In the genomic region with DNA sequence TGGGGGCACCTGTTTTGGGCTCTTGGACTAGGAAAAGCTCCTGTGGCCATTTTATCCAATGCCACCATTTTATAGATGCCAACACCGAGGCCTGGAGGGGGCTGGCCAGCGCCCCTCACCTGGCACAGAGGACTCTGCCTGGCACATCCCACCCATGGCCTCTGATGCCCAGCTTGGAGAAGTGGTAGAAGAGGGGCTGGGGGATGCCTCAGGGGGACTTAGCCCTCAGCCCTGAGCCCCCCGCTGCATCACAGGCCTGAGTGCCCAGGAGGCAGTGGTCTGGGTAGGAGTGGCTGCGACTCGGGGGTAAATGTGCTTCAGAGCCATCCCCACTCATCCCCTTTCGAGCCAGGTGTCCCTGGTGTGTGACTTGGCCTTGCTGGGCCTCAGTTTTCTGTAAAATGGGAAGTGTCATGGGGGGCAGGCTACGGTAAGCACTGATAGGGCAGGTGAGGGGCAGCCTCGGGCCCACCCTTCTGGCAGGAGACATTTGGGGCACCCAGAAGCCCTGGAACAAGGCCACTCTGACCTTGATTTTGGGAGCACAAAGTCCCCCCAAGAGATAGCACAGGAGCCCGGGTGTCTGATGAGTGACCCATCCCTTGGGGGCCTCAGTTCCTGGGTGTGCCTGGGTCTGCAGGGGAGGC, we compare ENCODE assay signal across 9 cellular contexts. TPM values are rescaled to one million over a fixed set of nuclear protein-coding genes. Genes with fewer than 3 reads are reported as not detected.
DNase-seq lines count a peak whose midpoint lies in the region; ATAC-seq and TF ChIP-seq lines count a peak whose summit lies in the region.
"Had no signal": no experiment of that assay in that cellular context is flagged by ENCODE, and none has a peak within 500 bp of the region (broad histone marks: within the 10 kb centered on the region; RNA-seq: fewer than 3 reads in every experiment).

No MANE protein-coding gene starts in this region.

- no peaks in the 10 kb centered on the region for H3K9me3 Mint-ChIP-seq in activated T-cell treated with anti-CD3 and anti-CD28 coated beads, Interleukin-2, amount 50 U/mL, for 24 hours
- no peaks in the 10 kb centered on the region for H3K9me3 Mint-ChIP-seq in activated T-cell treated with anti-CD3 and anti-CD28 coated beads, Interleukin-2, amount 50 U/mL, for 72 hours
- no peaks in the 10 kb centered on the region for H3K9me3 Mint-ChIP-seq in immature natural killer cell

- no peak for TF ChIP-seq EP300 in suprapubic skin (IDR thresholded peaks at IDR 0.05)

- no peaks in the 10 kb centered on the region for H3K27me3 ChIP-seq in suprapubic skin

- peaks cover 86% of the 10 kb centered on the region for H3K4me1 Mint-ChIP-seq in activated T-cell treated with anti-CD3 and anti-CD28 coated beads, Interleukin-2, amount 50 U/mL, for 24 hours (ENCODE audit: low read depth)
- H3K4me1 Mint-ChIP-seq in activated T-cell treated with anti-CD3 and anti-CD28 coated beads, Interleukin-2, amount 50 U/mL, for 72 hours (ENCODE audit: low read depth), result peaks cover 80% of the 10 kb centered on the region
- peaks cover 88% of the 10 kb centered on the region in 2 donors for H3K4me1 Mint-ChIP-seq in immature natural killer cell

- H3K27ac ChIP-seq in suprapubic skin, result peak overlapping the region; percentile 2

- H3K27ac Mint-ChIP-seq in activated T-cell treated with anti-CD3 and anti-CD28 coated beads, Interleukin-2, amount 50 U/mL, for 24 hours, result peak overlapping the region; percentile 86
- peak overlapping the region; percentile 58 for H3K27ac Mint-ChIP-seq in activated T-cell treated with anti-CD3 and anti-CD28 coated beads, Interleukin-2, amount 50 U/mL, for 72 hours
- peak overlapping the region; percentile 93 to 100 (median 98) for H3K27ac Mint-ChIP-seq in immature natural killer cell

- H3K4me3 Mint-ChIP-seq in activated T-cell treated with anti-CD3 and anti-CD28 coated beads, Interleukin-2, amount 50 U/mL, for 24 hours, result peak overlapping the region; percentile 75
- peak overlapping the region; percentile 79 to 90 for H3K4me3 Mint-ChIP-seq in activated T-cell treated with anti-CD3 and anti-CD28 coated beads, Interleukin-2, amount 50 U/mL, for 72 hours
- H3K4me3 Mint-ChIP-seq in immature natural killer cell, result peak overlapping the region; percentile 68 to 94 (median 80)

- H3K27me3 Mint-ChIP-seq in activated T-cell treated with anti-CD3 and anti-CD28 coated beads, Interleukin-2, amount 50 U/mL, for 24 hours, result no peaks in the 10 kb centered on the region
- no peaks in the 10 kb centered on the region for H3K27me3 Mint-ChIP-seq in activated T-cell treated with anti-CD3 and anti-CD28 coated beads, Interleukin-2, amount 50 U/mL, for 72 hours (ENCODE audit: low read depth)
- H3K27me3 Mint-ChIP-seq in immature natural killer cell (ENCODE audit: low read depth in 3 of 3), result peaks cover 9 to 22% (median 19%) of the 10 kb centered on the region in 3 donors

- peaks cover 53% of the 10 kb centered on the region for H3K4me1 ChIP-seq in suprapubic skin

- DNase-seq in activated T-cell treated with anti-CD3 and anti-CD28 coated beads, Interleukin-2, amount 50 U/mL, for 24 hours, result peak; percentile 37
- DNase-seq in activated T-cell treated with anti-CD3 and anti-CD28 coated beads for 4 hours (no peak), immature natural killer cell (no peak), suprapubic skin (ENCODE audit: low spot score in 2 of 2) (peak in 1 of 2 donors; percentile 70), NCI-H1694 treated with DMSO at 0.1 percent for 48 hours (lab: John Stamatoyannopoulos, UW) (no peak), occipital lobe (lab: John Stamatoyannopoulos, UW) (no peak), DMS 273 (lab: John Stamatoyannopoulos, UW; ENCODE audit: unreplicated experiment) (no peak)
- no peak for DNase-seq in activated T-cell treated with anti-CD3 and anti-CD28 coated beads, Interleukin-2, amount 50 U/mL, for 72 hours
- DNase-seq: NCI-H1436 had no signal

- peak in 1 of 2 donors; percentile 1 for ATAC-seq in activated T-cell treated with anti-CD3 and anti-CD28 coated beads, Interleukin-2, amount 50 U/mL, for 72 hours (replicated peaks in 1 of 2)

- H3K4me3 ChIP-seq in suprapubic skin, result no peak overlapping the region

- no peak for TF ChIP-seq POLR2A in suprapubic skin (IDR thresholded peaks at IDR 0.05)

- 91% methylated on average over 6 of the region's 9 CpGs for WGBS in suprapubic skin

- peaks cover 52% of the 10 kb centered on the region for H3K36me3 Mint-ChIP-seq in activated T-cell treated with anti-CD3 and anti-CD28 coated beads, Interleukin-2, amount 50 U/mL, for 24 hours (ENCODE audit: low read depth)
- H3K36me3 Mint-ChIP-seq in activated T-cell treated with anti-CD3 and anti-CD28 coated beads, Interleukin-2, amount 50 U/mL, for 72 hours (ENCODE audit: insufficient read depth in 2 of 2), result peaks cover 1 to 9% of the 10 kb centered on the region in 2 donors
- H3K36me3 Mint-ChIP-seq in immature natural killer cell, result no peaks in the 10 kb centered on the region

- no peaks in the 10 kb centered on the region for H3K36me3 ChIP-seq in suprapubic skin

- H3K9me3 ChIP-seq in suprapubic skin, result no peaks in the 10 kb centered on the region

- TF ChIP-seq CTCF in suprapubic skin (IDR thresholded peaks at IDR 0.05), result no peak

RNA-seq across cellular contexts. Expression of a gene that starts 22.5 kb away (rescaled TPM):
- 10 to 100 TPM; 33.3 to 37.4 TPM for total RNA-seq in activated T-cell treated with anti-CD3 and anti-CD28 coated beads, Interleukin-2, amount 50 U/mL, for 72 hours
- polyA plus RNA-seq in immature natural killer cell, result 10 to 100 TPM in 1 of 3 donors, 1 to 10 TPM in 1, under 1 TPM in 1; 0.08 to 13.5 (median 5.3) TPM
- 1 to 10 TPM; 3.4 to 7.1 (median 4.2) TPM for total RNA-seq in suprapubic skin
- 5.1 TPM for total RNA-seq in occipital lobe

RNA-seq across cellular contexts. Expression of a gene that starts 59.3 kb away (rescaled TPM):
- 1 to 10 TPM; 1.0 to 2.2 TPM for total RNA-seq in activated T-cell treated with anti-CD3 and anti-CD28 coated beads, Interleukin-2, amount 50 U/mL, for 72 hours
- 1 to 10 TPM; 2.0 to 5.5 (median 2.1) TPM for polyA plus RNA-seq in immature natural killer cell
- total RNA-seq in suprapubic skin (10 to 100 TPM; 15.9 to 25.7 (median 23.2) TPM), occipital lobe (5.8 TPM)
